1 cellular context compared by ENCODE assay signal in genomic region chr9:129432671-129433154, GRCh38.
A peak's percentile ranks its signal among the peaks of the same experiment; 100 is the strongest.
TF ChIP-seq lines count a peak whose summit lies in the region.

No MANE protein-coding gene starts in this region.

TF ChIP-seq in HepG2, 621 proteins besides CTCF, POLR2A, EP300 and RAD21 (continued from another document):
- TF ChIP-seq PAXIP1 (CRISPR knock-in tag; conservative IDR thresholded peaks at IDR 0.05) (no peak), ZNF687 (CRISPR knock-in tag; IDR thresholded peaks at IDR 0.05) (0 out of 2 replicates have a peak, but pooled peaks have one; percentile 13), TBX3 (IDR thresholded peaks at IDR 0.05; ENCODE audit: borderline replicate concordance) (no peak), SMAD1 (CRISPR knock-in tag; IDR thresholded peaks at IDR 0.05; ENCODE audit: borderline replicate concordance, low read depth) (no peak), ATF7-NPFF (CRISPR knock-in tag; IDR thresholded peaks at IDR 0.05; ENCODE audit: low read depth) (no peak)
